In the genomic region with DNA sequence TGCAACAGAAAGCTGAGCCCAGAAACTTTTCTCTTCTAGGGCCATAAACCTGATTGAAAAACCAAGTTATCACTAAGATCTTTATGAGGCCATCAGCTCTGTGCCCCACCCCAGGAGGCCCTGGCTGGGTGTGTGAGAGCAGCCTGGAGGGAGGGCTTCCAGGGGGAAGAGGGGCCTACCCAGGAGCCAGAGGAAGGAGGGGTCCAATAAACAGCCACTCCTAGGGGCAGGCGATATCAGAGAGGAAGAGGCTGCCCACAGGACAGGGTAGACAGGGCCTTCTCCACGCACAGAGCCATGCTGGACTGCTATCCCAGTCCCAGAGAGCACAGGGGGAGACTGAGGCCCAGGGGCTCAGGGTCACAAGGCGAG, we compare ENCODE assay signal across 16 cellular contexts. TPM values are rescaled to one million over a fixed set of nuclear protein-coding genes. Genes with fewer than 3 reads are reported as not detected.
DNase-seq lines count a peak whose midpoint lies in the region; ATAC-seq and TF ChIP-seq lines count a peak whose summit lies in the region.
"Had no signal": no experiment of that assay in that cellular context is flagged by ENCODE, and none has a peak within 500 bp of the region (broad histone marks: within the 10 kb centered on the region; RNA-seq: fewer than 3 reads in every experiment).

No MANE protein-coding gene starts in this region.

- H3K27me3 ChIP-seq in left ventricle myocardium inferior (ENCODE audit: low read depth) (peaks cover 12% of the 10 kb centered on the region), uterus (no peaks in the 10 kb centered on the region)
- H3K27me3 ChIP-seq: MG63 had no signal

- H3K4me1 ChIP-seq in left ventricle myocardium inferior: peaks cover 75% of the 10 kb centered on the region
- H3K4me1 ChIP-seq in uterus: peaks cover 0 to 17% of the 10 kb centered on the region in 2 donors
- H3K4me1 ChIP-seq: pancreas had no signal

- H3K9me3 ChIP-seq in left ventricle myocardium inferior (replicated peaks) (no peaks in the 10 kb centered on the region), uterus (no peaks in the 10 kb centered on the region)
- H3K9me3 ChIP-seq: MG63, pancreas had no signal

- peak overlapping the region; percentile 32 for H3K27ac Mint-ChIP-seq in central memory CD8-positive, alpha-beta T cell (ENCODE audit: low read depth)
- H3K27ac Mint-ChIP-seq in nephron progenitor cell: peak overlapping the region; percentile 93
- H3K27ac Mint-ChIP-seq: activated B cell treated with CpG ODN at 0.5 μM for 24 hours; T-helper 1 cell treated with Interleukin-12 subunit alpha and Interleukin-12 subunit beta and Interleukin-4 antibody, amounts not matched to agents 30 μg/mL and 1 μg/mL, for 36 hours had no signal

- H3K4me1 Mint-ChIP-seq in central memory CD8-positive, alpha-beta T cell: peaks cover 4% of the 10 kb centered on the region
- peaks cover 88% of the 10 kb centered on the region for H3K4me1 Mint-ChIP-seq in nephron progenitor cell

- H3K27me3 Mint-ChIP-seq in central memory CD8-positive, alpha-beta T cell: peaks cover 31% of the 10 kb centered on the region
- no peaks in the 10 kb centered on the region for H3K27me3 Mint-ChIP-seq in nephron progenitor cell (ENCODE audit: low read depth, poor library complexity)

- ATAC-seq in Right ventricle myocardium superior (ENCODE audit: poor library complexity): no peak
- ATAC-seq in central memory CD8-positive, alpha-beta T cell (replicated peaks; ENCODE audit: extremely low read depth, poor library complexity, severe bottlenecking): no peak

- H3K4me3 ChIP-seq in left ventricle myocardium inferior (no peak overlapping the region), uterus (no peak overlapping the region)
- H3K4me3 ChIP-seq: MG63, pancreas, skin epidermis had no signal

- DNase-seq in left ventricle myocardium inferior (no peak), Right ventricle myocardium superior (no peak), nephron progenitor cell (no peak), uterus (no peak), NCI-H187 treated with DMSO at 0.1 percent for 48 hours (lab: John Stamatoyannopoulos, UW) (no peak), HUDEP-2 (lab: John Stamatoyannopoulos, UW; ENCODE audit: unreplicated experiment in 76 of 76) (no peak)
- no peak for DNase-seq in central memory CD8-positive, alpha-beta T cell (ENCODE audit: low spot score in 2 of 2)
- no peak for DNase-seq in activated effector memory CD4-positive, alpha-beta T cell treated with Interleukin-2 at 50 U/mL for 16 hours
- DNase-seq: SIG-M5 had no signal

- H3K4me3 Mint-ChIP-seq in central memory CD8-positive, alpha-beta T cell: no peak overlapping the region
- peak overlapping the region; percentile 58 for H3K4me3 Mint-ChIP-seq in nephron progenitor cell
- H3K4me3 Mint-ChIP-seq: activated B cell treated with CpG ODN at 0.5 μM for 24 hours; T-helper 1 cell treated with Interleukin-12 subunit alpha and Interleukin-12 subunit beta and Interleukin-4 antibody, amounts not matched to agents 30 μg/mL and 1 μg/mL, for 36 hours had no signal

- TF ChIP-seq CTCF in left ventricle myocardium inferior (IDR thresholded peaks at IDR 0.05; ENCODE audit: borderline replicate concordance) (no peak), nephron progenitor cell (IDR thresholded peaks at IDR 0.05) (no peak), uterus (IDR thresholded peaks at IDR 0.05) (no peak)

- no peaks in the 10 kb centered on the region for H3K36me3 Mint-ChIP-seq in central memory CD8-positive, alpha-beta T cell (ENCODE audit: insufficient read depth)
- no peaks in the 10 kb centered on the region for H3K36me3 Mint-ChIP-seq in nephron progenitor cell (ENCODE audit: low read depth)

- no peaks in the 10 kb centered on the region for H3K9me3 Mint-ChIP-seq in central memory CD8-positive, alpha-beta T cell
- H3K9me3 Mint-ChIP-seq in nephron progenitor cell: no peaks in the 10 kb centered on the region
- H3K9me3 Mint-ChIP-seq: activated B cell treated with CpG ODN at 0.5 μM for 24 hours; T-helper 1 cell treated with Interleukin-12 subunit alpha and Interleukin-12 subunit beta and Interleukin-4 antibody, amounts not matched to agents 30 μg/mL and 1 μg/mL, for 36 hours had no signal

- H3K27ac ChIP-seq in left ventricle myocardium inferior (replicated peaks): peak overlapping the region; percentile 89
- H3K27ac ChIP-seq in uterus: peak overlapping the region; percentile 97 to 99
- H3K27ac ChIP-seq: pancreas had no signal

- no peak for TF ChIP-seq POLR2A in uterus (IDR thresholded peaks at IDR 0.05)

- H3K36me3 ChIP-seq in left ventricle myocardium inferior (no peaks in the 10 kb centered on the region), uterus (no peaks in the 10 kb centered on the region)
- H3K36me3 ChIP-seq: MG63, pancreas had no signal

- intact Hi-C loops in left ventricle myocardium inferior (cut with micrococcal nuclease): loop anchor here (5.0 kb wide), 1 partner anchor 55 kb away; no protein-coding TSS in a partner anchor
- intact Hi-C loops in Right ventricle myocardium superior (cut with DNase I): loop anchor here (10.0 kb wide), 1 partner anchor 273 kb away; no protein-coding TSS in a partner anchor
- intact Hi-C loops in uterus (cut with DNase I; ENCODE audit: low total_unique reads): loop anchor here (10.0 kb wide), 1 partner anchor 53 kb away; no protein-coding TSS in a partner anchor

RNA-seq across cellular contexts. Expression of a gene that starts 4.5 kb away (rescaled TPM):
- not detected for total RNA-seq in left ventricle myocardium inferior
- not detected for total RNA-seq in Right ventricle myocardium superior
- total RNA-seq in uterus: under 1 TPM; 0.29 to 0.77 (median 0.38) TPM
- total RNA-seq: A673, activated B cell treated with CpG ODN at 0.5 μM for 24 hours, left cardiac atrium had no signal

RNA-seq across cellular contexts. Expression of a gene that starts 6.5 kb away (rescaled TPM):
- total RNA-seq in left ventricle myocardium inferior (39.7 TPM), Right ventricle myocardium superior (47.0 TPM), uterus (100 to 1,000 TPM in 3 of 4 donors, 10 to 100 TPM in 1; 60.2 to 378 (median 235) TPM)

RNA-seq across cellular contexts. Expression of a gene that starts 27.7 kb away (rescaled TPM):
- total RNA-seq in left ventricle myocardium inferior (not detected), Right ventricle myocardium superior (not detected), uterus (not detected)
- total RNA-seq: A673, activated B cell treated with CpG ODN at 0.5 μM for 24 hours, left cardiac atrium, pancreas had no signal
